8 cellular contexts compared by ENCODE assay signal in the genomic region with DNA sequence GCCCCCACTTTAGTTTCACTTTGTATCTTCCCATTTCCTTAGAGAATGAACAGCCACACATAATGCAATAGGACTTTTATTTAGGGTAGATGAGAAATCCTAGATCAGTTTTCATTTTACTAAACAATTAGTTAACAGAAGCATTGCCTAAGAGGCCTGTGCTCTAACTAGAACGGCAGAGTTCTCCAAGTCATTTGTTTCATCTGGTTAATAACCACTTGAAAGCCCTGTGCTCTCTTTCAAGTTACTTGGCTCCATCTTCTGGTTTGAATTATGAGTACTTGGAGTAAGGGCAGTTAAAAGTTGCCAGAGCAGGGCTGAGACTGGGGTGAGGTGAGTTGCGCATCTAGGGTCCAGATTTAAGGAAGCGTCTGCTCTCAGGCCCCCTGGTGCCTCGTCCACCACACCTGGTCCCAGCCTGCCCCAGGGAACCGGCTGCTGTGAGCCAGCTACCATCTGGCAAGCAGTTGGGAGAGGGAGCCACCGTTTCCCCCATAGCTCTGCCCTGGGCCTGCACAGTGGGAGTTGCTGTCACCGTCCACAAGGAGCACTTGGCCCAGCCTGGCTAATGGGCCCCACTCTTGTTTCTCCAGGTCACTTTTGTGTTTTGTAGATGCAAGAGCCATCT. TPM values are rescaled to one million over a fixed set of nuclear protein-coding genes. Genes with fewer than 3 reads are reported as not detected.
DNase-seq lines count a peak whose midpoint lies in the region; ATAC-seq, FAIRE-seq and TF ChIP-seq lines count a peak whose summit lies in the region.

No MANE protein-coding gene starts in this region.

- CTCF ChIA-PET in AG04449 (lab: Yijun Ruan, JAX), result interaction anchor here (0.6 to 9.5 kb wide), 19 partner anchors 10 to 760 kb away, joined by 3 to 563 read pairs (median 5); partner anchors contain the start of gene F3

- intact Hi-C loops in left ventricle myocardium superior (cut with micrococcal nuclease), result no loop called here

- H3K36me3 ChIP-seq in adipocyte (ENCODE audit: control insufficient read depth, insufficient read depth, low read length, severe bottlenecking), result no peaks in the 10 kb centered on the region

- peak; percentile 53 for DNase-seq in AG04449 (ENCODE audit: low read depth, low spot score)
- DNase-seq in GM12891 (ENCODE audit: insufficient read length, low spot score), result peak; percentile 12
- peak; percentile 42 for DNase-seq in NCI-H226
- DNase-seq in adipocyte (ENCODE audit: low read depth), result peak; percentile 93
- DNase-seq in left ventricle myocardium superior, result peak; percentile 48
- DNase-seq in renal cortical epithelial cell (ENCODE audit: low read depth), result peak; percentile 93

- H3K4me3 ChIP-seq in AG04449 (ENCODE audit: low read depth, low read length), result no peak overlapping the region
- H3K4me3 ChIP-seq in adipocyte (ENCODE audit: low read length), result peak overlapping the region; percentile 73

- H3K4me1 ChIP-seq in adipocyte (ENCODE audit: control insufficient read depth, insufficient read depth, low read length), result peaks cover 48% of the 10 kb centered on the region

- TF ChIP-seq POLR2A in GM12891 (IDR thresholded peaks at IDR 0.05; ENCODE audit: low read depth, low read length), result no peak

- peak; percentile 63 for FAIRE-seq in GM12891 (lab: Jason Lieb, UNC)

- no peaks in the 10 kb centered on the region for H3K27me3 ChIP-seq in adipocyte (replicated peaks; ENCODE audit: control insufficient read depth, insufficient read depth, low read length)

- H3K9me3 ChIP-seq in adipocyte (ENCODE audit: control insufficient read depth, low read length), result no peaks in the 10 kb centered on the region

- H3K9ac ChIP-seq in adipocyte (ENCODE audit: low read length), result peak overlapping the region; percentile 83

- ATAC-seq in HG03039 (IDR thresholded peaks at IDR 0.05; ENCODE audit: unreplicated experiment), result peak; percentile 59
- peak; percentile 80 for ATAC-seq in left ventricle myocardium superior
- no peak for ATAC-seq in GM19467 (IDR thresholded peaks at IDR 0.05; ENCODE audit: unreplicated experiment)

- peak; percentile 33 for TF ChIP-seq CTCF in AG04449 (IDR thresholded peaks at IDR 0.05; ENCODE audit: insufficient read depth, low read length, missing control alignments)

- POLR2A ChIA-PET in AG04449 (lab: Yijun Ruan, JAX), result interaction anchor here (0.6 kb wide), 1 partner anchor 758 kb away, joined by 3 read pairs; no protein-coding TSS in a partner anchor

TF ChIP-seq in GM12891, 5 proteins besides CTCF, POLR2A, EP300 and RAD21:
- no peak for TF ChIP-seq POU2F2 (IDR thresholded peaks at IDR 0.05; ENCODE audit: low read depth, low read length)
- no peak for TF ChIP-seq POLR2AphosphoS5 (IDR thresholded peaks at IDR 0.05; ENCODE audit: low read depth, low read length)
- no peak for TF ChIP-seq TAF1 (IDR thresholded peaks at IDR 0.05; ENCODE audit: low read depth, low read length)
- no peak for TF ChIP-seq SPI1 (IDR thresholded peaks at IDR 0.05; ENCODE audit: low read depth, low read length)
- no peak for TF ChIP-seq PAX5 (IDR thresholded peaks at IDR 0.05; ENCODE audit: insufficient read depth, low read length, severe bottlenecking)

RNA-seq across cellular contexts. Expression of gene SLC44A3, which starts 18.1 kb away (rescaled TPM):
- polyA plus RNA-seq in GM12891 (2012; ENCODE audit: low read depth, missing spikeins), result not detected
- total RNA-seq in left ventricle myocardium superior (3.0 TPM), renal cortical epithelial cell (12.7 and 54.5 TPM in 2 replicates)

Comparison
In these comparisons a context has a peak if more than half of its experiments do, and no peak if none do; other contexts are left out.
1. DNase-seq: peak in every context shown above with its lines; median percentile 93 in adipocyte; 93 in renal cortical epithelial cell; 53 in AG04449; 48 in left ventricle myocardium superior; 42 in NCI-H226; 12 in GM12891.